ENCODE assay signal across 8 cellular contexts in genomic region chr19:3507371-3508120, GRCh38. TPM values are rescaled to one million over a fixed set of nuclear protein-coding genes. Genes with fewer than 3 reads are reported as not detected.
A peak's percentile ranks its signal among the peaks of the same experiment; 100 is the strongest.
DNase-seq lines count a peak whose midpoint lies in the region; ATAC-seq and TF ChIP-seq lines count a peak whose summit lies in the region.

No MANE protein-coding gene starts in this region.

- H3K4me3 ChIP-seq in DND-41 (ENCODE audit: low read depth in 1 of 2, low read length in 2 of 2), result peak overlapping the region; percentile 81 to 95; a peak in 3 of 4 replicates

- TF ChIP-seq CTCF in DND-41 (IDR thresholded peaks at IDR 0.05; ENCODE audit: borderline replicate concordance, extremely low read depth, low read length, poor library complexity, severe bottlenecking) (no peak), RWPE1 (conservative IDR thresholded peaks at IDR 0.05; ENCODE audit: low read depth) (no peak), omental fat pad (IDR thresholded peaks at IDR 0.05) (no peak)

- H3K36me3 Mint-ChIP-seq in central memory CD8-positive, alpha-beta T cell (ENCODE audit: insufficient read depth), result peaks cover 23% of the 10 kb centered on the region
- H3K36me3 Mint-ChIP-seq in memory B cell, result peaks cover 7% of the 10 kb centered on the region

- no peak for ATAC-seq in DND-41 (ENCODE audit: insufficient read depth, low read depth)
- ATAC-seq in central memory CD8-positive, alpha-beta T cell (replicated peaks; ENCODE audit: extremely low read depth, poor library complexity, severe bottlenecking), result no peak
- no peak for ATAC-seq in memory B cell (ENCODE audit: low read depth)
- ATAC-seq in omental fat pad (ENCODE audit: low FRiP score), result no peak
- ATAC-seq in GM18867 (IDR thresholded peaks at IDR 0.05; ENCODE audit: unreplicated experiment), result no peak

- H3K4me2 ChIP-seq in DND-41 (ENCODE audit: insufficient read depth, low read length), result peak overlapping the region; percentile 90

- peaks cover 57% of the 10 kb centered on the region for H3K4me1 Mint-ChIP-seq in central memory CD8-positive, alpha-beta T cell
- H3K4me1 Mint-ChIP-seq in memory B cell, result peaks cover 28% of the 10 kb centered on the region

- H3K79me2 ChIP-seq in DND-41 (ENCODE audit: insufficient read depth, low read length), result peaks cover 69% of the 10 kb centered on the region

- H3K27ac ChIP-seq in DND-41 (ENCODE audit: low read length), result peak overlapping the region; percentile 71; the same call in 1 of the 2 replicates
- H3K27ac ChIP-seq in RWPE1, result peak overlapping the region; percentile 91
- peak overlapping the region; percentile 45 for H3K27ac ChIP-seq in temporal lobe (ENCODE audit: low read depth, low read length)

- H3K27me3 ChIP-seq in DND-41 (ENCODE audit: insufficient read depth, low read length, poor library complexity), result no peaks in the 10 kb centered on the region

- CTCF ChIA-PET in RWPE1 (lab: Yijun Ruan, JAX), result no interaction called here

- peak; percentile 33 for DNase-seq in DND-41
- no peak for DNase-seq in RWPE1 (ENCODE audit: low spot score)
- DNase-seq in central memory CD8-positive, alpha-beta T cell (ENCODE audit: low spot score in 2 of 2), result no peak
- no peak for DNase-seq in memory B cell (ENCODE audit: low spot score in 2 of 2)
- no peak for DNase-seq in GM19238 (ENCODE audit: insufficient read length, low spot score)
- no peak for DNase-seq in omental fat pad (ENCODE audit: low spot score)

- no peak overlapping the region for H2AFZ ChIP-seq in DND-41 (ENCODE audit: low read depth, low read length)

- H3K9me3 ChIP-seq in DND-41 (ENCODE audit: insufficient read depth, low read length, severe bottlenecking), result no peaks in the 10 kb centered on the region

- no peaks in the 10 kb centered on the region for H3K27me3 Mint-ChIP-seq in central memory CD8-positive, alpha-beta T cell
- H3K27me3 Mint-ChIP-seq in memory B cell, result no peaks in the 10 kb centered on the region

- no peaks in the 10 kb centered on the region for H3K9me3 Mint-ChIP-seq in central memory CD8-positive, alpha-beta T cell
- no peaks in the 10 kb centered on the region for H3K9me3 Mint-ChIP-seq in memory B cell

- POLR2A ChIA-PET in RWPE1 (lab: Yijun Ruan, JAX; ENCODE audit: low non-redundant PET), result no interaction called here

- peak overlapping the region; percentile 98 for H3K27ac Mint-ChIP-seq in central memory CD8-positive, alpha-beta T cell (ENCODE audit: low read depth)
- H3K27ac Mint-ChIP-seq in memory B cell, result peak overlapping the region; percentile 83

- H3K9ac ChIP-seq in DND-41 (ENCODE audit: low read depth, low read length), result peak overlapping the region; percentile 94

- peak overlapping the region; percentile 92 for H3K4me3 Mint-ChIP-seq in central memory CD8-positive, alpha-beta T cell
- H3K4me3 Mint-ChIP-seq in memory B cell, result peak overlapping the region; percentile 92

- peaks cover 40% of the 10 kb centered on the region for H3K4me1 ChIP-seq in DND-41 (ENCODE audit: insufficient read depth, low read length)

- H3K36me3 ChIP-seq in DND-41 (ENCODE audit: insufficient read depth, low read length), result peaks cover 48% of the 10 kb centered on the region

- peaks cover 52% of the 10 kb centered on the region for H4K20me1 ChIP-seq in DND-41 (ENCODE audit: insufficient read depth, low read length)

RNA-seq across cellular contexts. Expression of gene FZR1, which starts 1.4 kb away (rescaled TPM):
- 27.5 TPM for total RNA-seq in temporal lobe
- total RNA-seq in omental fat pad, result 10 to 100 TPM; 10.0 to 33.1 (median 15.3) TPM

RNA-seq across cellular contexts. Expression of gene DOHH, which starts 7.1 kb away (rescaled TPM):
- 11.6 TPM for total RNA-seq in temporal lobe
- total RNA-seq in omental fat pad, result 10 to 100 TPM; 11.7 to 28.1 (median 13.0) TPM

RNA-seq across cellular contexts. Expression of gene SMIM44, which starts 24.3 kb away (rescaled TPM):
- total RNA-seq in temporal lobe (not detected), omental fat pad (not detected)

RNA-seq across cellular contexts. Expression of gene SMIM24, which starts 27.2 kb away (rescaled TPM):
- total RNA-seq in temporal lobe, result 0.25 TPM
- total RNA-seq in omental fat pad, result not detected

RNA-seq across cellular contexts. Expression of gene TEKTIP1, which starts 31.4 kb away (rescaled TPM):
- not detected for total RNA-seq in temporal lobe
- total RNA-seq in omental fat pad, result 1 to 10 TPM in 1 of 4 donors, not detected in 3; 1.4 TPM
